Comparison of ENCODE assay signal across 1 cellular context in the genomic region with DNA sequence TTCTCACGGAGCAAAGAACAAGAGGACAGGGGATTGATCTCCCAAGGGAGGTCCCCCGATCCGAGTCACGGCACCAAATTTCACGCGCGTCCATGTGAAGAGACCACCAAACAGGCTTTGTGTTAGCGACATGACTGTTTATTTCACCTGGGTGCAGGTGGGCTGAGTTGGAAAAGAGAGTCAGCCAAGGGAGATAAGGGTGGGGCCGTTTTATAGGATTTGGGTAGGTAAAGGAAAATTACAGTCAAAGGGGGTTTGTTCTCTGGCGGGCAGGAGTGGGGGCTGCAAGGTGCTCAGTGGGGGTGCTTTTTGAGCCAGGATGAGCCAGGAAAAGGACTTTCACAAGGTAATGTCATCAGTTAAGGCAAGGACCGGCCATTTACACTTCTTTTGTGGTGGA. TPM values are rescaled to one million over a fixed set of nuclear protein-coding genes. Genes with fewer than 3 reads are reported as not detected.
"Had no signal": no experiment of that assay in that cellular context is flagged by ENCODE, and none has a peak within 500 bp of the region (broad histone marks: within the 10 kb centered on the region; RNA-seq: fewer than 3 reads in every experiment).

No MANE protein-coding gene starts in this region.

RNA-seq across cellular contexts. Expression of a gene that starts 11.4 kb away (rescaled TPM):
- polyA plus RNA-seq: naive thymus-derived CD4-positive, alpha-beta T cell had no signal
